19 cellular contexts compared by ENCODE assay signal in genomic region chr19:1871140-1871597, GRCh38. TPM values are rescaled to one million over a fixed set of nuclear protein-coding genes. Genes with fewer than 3 reads are reported as not detected.
DNase-seq lines count a peak whose midpoint lies in the region; ATAC-seq, FAIRE-seq and TF ChIP-seq lines count a peak whose summit lies in the region.
"Had no signal": no experiment of that assay in that cellular context is flagged by ENCODE, and none has a peak within 500 bp of the region (broad histone marks: within the 10 kb centered on the region; RNA-seq: fewer than 3 reads in every experiment).

No MANE protein-coding gene starts in this region.

- H2AFZ ChIP-seq in K562 (ENCODE audit: low read depth, low read length) = no peak overlapping the region
- H2AFZ ChIP-seq: GM23248 had no signal

- no peaks in the 10 kb centered on the region for H3K9me1 ChIP-seq in K562 (ENCODE audit: control insufficient read depth, insufficient read depth, low read length)

- CTCF ChIA-PET in K562 (lab: Yijun Ruan, JAX; ENCODE audit: low intra/inter-chr PET ratio) = no interaction called here

- H3K27ac ChIP-seq in K562 (ENCODE audit: extremely low read depth, low read depth, low read length) = 0 out of 3 replicates have a peak overlapping the region, but pooled peaks have one; percentile 32
- H3K27ac ChIP-seq in right lobe of liver = peak overlapping the region; percentile 48 to 92 (median 90)
- H3K27ac ChIP-seq: GM23248, SJCRH30 had no signal

- no peak for DNase-seq in activated T-cell treated with anti-CD3 and anti-CD28 coated beads, Interleukin-2, amount 50 U/mL, for 24 hours
- DNase-seq in activated T-cell treated with anti-CD3 and anti-CD28 coated beads for 4 hours (no peak), K562 (ENCODE audit: extremely low read depth in 1 of 4, low spot score in 3 of 4) (peak in 1 of 4 experiments; percentile 60), right lobe of liver (peak; percentile 86 to 98 (median 93)), NCI-H2171 treated with DMSO at 0.1 percent for 48 hours (lab: John Stamatoyannopoulos, UW) (no peak), SIG-M5 treated with dmso at 0.1 percent for 504 hours (lab: John Stamatoyannopoulos, UW; ENCODE audit: unreplicated experiment) (no peak)
- DNase-seq: CD8-positive, alpha-beta memory T cell; GDM1; GM23248; NCI-H1105 treated with DMSO at 0.1 percent for 48 hours; NCI-H187 treated with DMSO at 0.1 percent for 48 hours; NCI-H446; NCI-H69; OCI-M1; SJCRH30 had no signal

- no peak overlapping the region for H3K4me3 Mint-ChIP-seq in activated T-cell treated with anti-CD3 and anti-CD28 coated beads, Interleukin-2, amount 50 U/mL, for 24 hours

- H3K9me3 ChIP-seq in K562 (replicated peaks; ENCODE audit: control insufficient read depth, insufficient read depth, low read depth, low read length) (no peaks in the 10 kb centered on the region), right lobe of liver (no peaks in the 10 kb centered on the region)
- H3K9me3 ChIP-seq: SJCRH30 had no signal

- H3K4me3 ChIP-seq in K562 (no peak overlapping the region), right lobe of liver (peak overlapping the region in 2 of 3 donors; percentile 21 to 31)
- H3K4me3 ChIP-seq: GM12878, GM23248, SJCRH30 had no signal

- peak overlapping the region in 1 of 2 experiments; percentile 84; a peak in 2 of 4 replicates for H3K9ac ChIP-seq in K562 (ENCODE audit: insufficient read depth in 1 of 2, low read depth in 2 of 2, low read length in 2 of 2)
- H3K9ac ChIP-seq: GM23248 had no signal

- H3K4me2 ChIP-seq in K562 (ENCODE audit: insufficient read depth, low read length) = peak overlapping the region; percentile 57; the same call in 1 of the 2 replicates

- no peak for FAIRE-seq in K562 (lab: Jason Lieb, UNC)
- FAIRE-seq: GM12878 had no signal

- peaks cover 48% of the 10 kb centered on the region for H3K4me1 Mint-ChIP-seq in activated T-cell treated with anti-CD3 and anti-CD28 coated beads, Interleukin-2, amount 50 U/mL, for 24 hours (ENCODE audit: low read depth)

- TF ChIP-seq CTCF in K562 (IDR thresholded peaks at IDR 0.05 in 2 of 3, conservative IDR thresholded peaks at IDR 0.05 in 1 of 3; ENCODE audit: insufficient read depth in 2 of 3, low read depth in 1 of 3, low read length in 3 of 3) = peak in 2 of 3 experiments; percentile 49 to 54; a peak in 4 of 6 replicates
- TF ChIP-seq CTCF in right lobe of liver (IDR thresholded peaks at IDR 0.05) = peak in 3 of 4 donors; percentile 15 to 37 (median 32)

- POLR2A ChIA-PET in K562 (lab: Yijun Ruan, JAX) = interaction anchor here (0.8 to 1.1 kb wide), 2 partner anchors 10 to 27 kb away, joined by 3 to 4 read pairs; no protein-coding TSS in a partner anchor

- no peaks in the 10 kb centered on the region for H3K27me3 Mint-ChIP-seq in activated T-cell treated with anti-CD3 and anti-CD28 coated beads, Interleukin-2, amount 50 U/mL, for 24 hours

- no peak for ATAC-seq in K562
- peak; percentile 64 to 81 (median 76) for ATAC-seq in right lobe of liver
- ATAC-seq in HG02763 (IDR thresholded peaks at IDR 0.05; ENCODE audit: unreplicated experiment) = no peak
- no peak for ATAC-seq in GM18873 (IDR thresholded peaks at IDR 0.05; ENCODE audit: low FRiP score, unreplicated experiment)
- ATAC-seq: GM12878, HCT116 had no signal

- intact Hi-C loops in K562 (cut with micrococcal nuclease) = no loop called here
- intact Hi-C loops in right lobe of liver (cut with DNase I) = no loop called here

- no TSS peak for BruUV-seq in K562 (replicated peaks; lab: Mats Ljungman, UMichigan)

- H3K27me3 ChIP-seq in K562 (ENCODE audit: control insufficient read depth in 2 of 2, insufficient read depth in 2 of 2, low read length in 2 of 2) (no peaks in the 10 kb centered on the region), right lobe of liver (no peaks in the 10 kb centered on the region)
- H3K27me3 ChIP-seq: SJCRH30 had no signal

- 46% methylated on average over 15 of the region's 15 CpGs for WGBS in K562 (ENCODE audit: insufficient coverage, low coverage, missing lambda C conversion rate)
- 23% methylated on average over 3 of the region's 15 CpGs for WGBS in right lobe of liver (ENCODE audit: insufficient coverage, low coverage, low lambda C conversion rate, missing lambda C conversion rate)

- TF ChIP-seq EP300 in K562 (IDR thresholded peaks at IDR 0.05; ENCODE audit: low read length) = no peak

- H3K9me3 Mint-ChIP-seq in activated T-cell treated with anti-CD3 and anti-CD28 coated beads, Interleukin-2, amount 50 U/mL, for 24 hours = no peaks in the 10 kb centered on the region
- H3K9me3 Mint-ChIP-seq: CD8-positive, alpha-beta memory T cell had no signal

- TF ChIP-seq POLR2A in K562 (conservative IDR thresholded peaks at IDR 0.05) (no peak), right lobe of liver (IDR thresholded peaks at IDR 0.05) (no peak)

- H3K4me1 ChIP-seq in K562 (replicated peaks in 1 of 2; ENCODE audit: control insufficient read depth in 2 of 2, insufficient read depth in 2 of 2, low read length in 2 of 2) (peaks cover 49 to 69% of the 10 kb centered on the region in 2 experiments), right lobe of liver (peaks cover 0 to 65% (median 25%) of the 10 kb centered on the region in 4 donors)

- peaks cover 5% of the 10 kb centered on the region; the same call in 1 of the 2 replicates for H4K20me1 ChIP-seq in K562 (replicated peaks; ENCODE audit: control insufficient read depth, insufficient read depth, low read length)

- peaks cover 37% of the 10 kb centered on the region; the same call in 2 of the 3 replicates for H3K36me3 ChIP-seq in K562 (ENCODE audit: control insufficient read depth, insufficient read depth, low read length)
- no peaks in the 10 kb centered on the region for H3K36me3 ChIP-seq in right lobe of liver

- in situ Hi-C loops in K562 (cut with MboI) = no loop called here

- TF ChIP-seq RAD21 in K562 (CRISPR knock-in tag; conservative IDR thresholded peaks at IDR 0.05 in 1 of 2, IDR thresholded peaks at IDR 0.05 in 1 of 2) = peak in 1 of 2 experiments; percentile 23; a peak in 1 of 4 replicates

- peak overlapping the region; percentile 44 for H3K27ac Mint-ChIP-seq in activated T-cell treated with anti-CD3 and anti-CD28 coated beads, Interleukin-2, amount 50 U/mL, for 24 hours

- peaks cover 70% of the 10 kb centered on the region for H3K79me2 ChIP-seq in K562 (ENCODE audit: control insufficient read depth, insufficient read depth, low read length)

- peaks cover 78% of the 10 kb centered on the region for H3K36me3 Mint-ChIP-seq in activated T-cell treated with anti-CD3 and anti-CD28 coated beads, Interleukin-2, amount 50 U/mL, for 24 hours (ENCODE audit: low read depth)

RNA-seq across cellular contexts. Expression of gene KLF16, which starts 7.8 kb away (rescaled TPM):
- total RNA-seq in K562 (2011; cell fraction: chromatin; rRNA removed; ENCODE audit: low replicate concordance) = 5.8 and 14.0 TPM in 2 replicates
- 11.7 and 16.7 TPM in 2 replicates for total RNA-seq in K562 (2011; cell fraction: nucleolus; rRNA removed)
- total RNA-seq in K562 (2011; cell fraction: nucleoplasm; rRNA removed) = 6.4 and 7.5 TPM in 2 replicates
- total RNA-seq in K562 (2014; rRNA removed) (15.5 and 22.0 TPM in 2 replicates), K562 (2014; rRNA removed; fragmentation: Illumina TruSeq; extraction: Trizol) (3.4 and 3.8 TPM in 2 replicates), K562 (2015; rRNA removed; fragmentation: Illumina TruSeq; extraction: Trizol) (7.9 and 9.4 TPM in 2 replicates), K562 (2021) (59.1 and 60.4 TPM in 2 replicates), right lobe of liver (10 to 100 TPM in 5 of 6 experiments, 1 to 10 TPM in 1; 9.9 to 23.6 (median 10.8) TPM)
- polyA plus RNA-seq in K562 (2011; rRNA removed) (3.7 and 4.8 TPM in 2 replicates), K562 (2014; fragmentation: Illumina TruSeq; extraction: Trizol) (6.8 and 13.1 TPM in 2 replicates), K562 (2014; fragmentation: Nextera tagmentation; extraction: Ambion mirVana) (under 1 TPM; 0.04 to 0.10 TPM), K562 (2014; rRNA removed) (15.4 and 27.5 TPM in 2 replicates)
- 7.1 and 44.8 TPM in 2 replicates for polyA plus RNA-seq in K562 (2011; cell fraction: cytosol; rRNA removed)
- 14.2 and 29.1 TPM in 2 replicates for polyA plus RNA-seq in K562 (2011; cell fraction: nucleus; rRNA removed)
- polyA plus RNA-seq in K562 (2012) = 20.8 and 23.7 TPM in 2 replicates
- 1.0 and 1.3 TPM in 2 replicates for polyA minus RNA-seq in K562 (2011; rRNA and poly(A)+ RNA removed)
- 15.0 and 25.4 TPM in 2 replicates for polyA minus RNA-seq in K562 (2011; cell fraction: cytosol; rRNA and poly(A)+ RNA removed)
- polyA minus RNA-seq in K562 (2011; cell fraction: nucleus; rRNA and poly(A)+ RNA removed) = 5.8 and 6.6 TPM in 2 replicates

RNA-seq across cellular contexts. Expression of gene ABHD17A, which starts 14.1 kb away (rescaled TPM):
- 29.4 and 87.9 TPM in 2 replicates for total RNA-seq in K562 (2011; cell fraction: chromatin; rRNA removed; ENCODE audit: low replicate concordance)
- total RNA-seq in K562 (2011; cell fraction: nucleolus; rRNA removed) = 61.7 and 67.8 TPM in 2 replicates
- 40.1 and 45.4 TPM in 2 replicates for total RNA-seq in K562 (2011; cell fraction: nucleoplasm; rRNA removed)
- total RNA-seq in K562 (2014; rRNA removed) = 135 and 157 TPM in 2 replicates
- total RNA-seq in K562 (2014; rRNA removed; fragmentation: Illumina TruSeq; extraction: Trizol) = 0.93 and 1.5 TPM in 2 replicates
- 18.9 and 26.5 TPM in 2 replicates for total RNA-seq in K562 (2015; rRNA removed; fragmentation: Illumina TruSeq; extraction: Trizol)
- 84.2 and 87.7 TPM in 2 replicates for total RNA-seq in K562 (2021)
- polyA plus RNA-seq in K562 (2011; rRNA removed) = 24.6 and 45.3 TPM in 2 replicates
- 54.2 and 174 TPM in 2 replicates for polyA plus RNA-seq in K562 (2011; cell fraction: cytosol; rRNA removed)
- 117 and 184 TPM in 2 replicates for polyA plus RNA-seq in K562 (2011; cell fraction: nucleus; rRNA removed)
- polyA plus RNA-seq in K562 (2012) = 47.5 and 74.5 TPM in 2 replicates
- polyA plus RNA-seq in K562 (2014; fragmentation: Illumina TruSeq; extraction: Trizol) = 3.6 and 16.9 TPM in 2 replicates
- under 1 TPM in 1 of 2 experiments, not detected in 1; 0.04 TPM for polyA plus RNA-seq in K562 (2014; fragmentation: Nextera tagmentation; extraction: Ambion mirVana)
- polyA plus RNA-seq in K562 (2014; rRNA removed) = 95.1 and 99.0 TPM in 2 replicates
- polyA minus RNA-seq in K562 (2011; rRNA and poly(A)+ RNA removed) = 6.9 and 11.0 TPM in 2 replicates
- 26.1 and 39.4 TPM in 2 replicates for polyA minus RNA-seq in K562 (2011; cell fraction: cytosol; rRNA and poly(A)+ RNA removed)
- polyA minus RNA-seq in K562 (2011; cell fraction: nucleus; rRNA and poly(A)+ RNA removed) = 15.3 and 15.8 TPM in 2 replicates
- total RNA-seq in right lobe of liver = 10 to 100 TPM; 20.4 to 49.5 (median 23.5) TPM

RNA-seq across cellular contexts. Expression of gene REXO1, which starts 22.9 kb away (rescaled TPM):
- 46.7 and 163 TPM in 2 replicates for total RNA-seq in K562 (2011; cell fraction: chromatin; rRNA removed; ENCODE audit: low replicate concordance)
- total RNA-seq in K562 (2011; cell fraction: nucleolus; rRNA removed) = 112 and 114 TPM in 2 replicates
- total RNA-seq in K562 (2011; cell fraction: nucleoplasm; rRNA removed) = 55.0 and 57.6 TPM in 2 replicates
- 15.8 and 21.9 TPM in 2 replicates for total RNA-seq in K562 (2014; rRNA removed)
- 3.5 and 4.5 TPM in 2 replicates for total RNA-seq in K562 (2014; rRNA removed; fragmentation: Illumina TruSeq; extraction: Trizol)
- 15.8 and 20.8 TPM in 2 replicates for total RNA-seq in K562 (2015; rRNA removed; fragmentation: Illumina TruSeq; extraction: Trizol)
- 52.4 and 63.3 TPM in 2 replicates for total RNA-seq in K562 (2021)
- polyA plus RNA-seq in K562 (2011; rRNA removed) = 14.6 and 21.5 TPM in 2 replicates
- 17.4 and 27.3 TPM in 2 replicates for polyA plus RNA-seq in K562 (2011; cell fraction: cytosol; rRNA removed)
- polyA plus RNA-seq in K562 (2011; cell fraction: nucleus; rRNA removed) = 56.5 and 100 TPM in 2 replicates
- polyA plus RNA-seq in K562 (2012) = 37.1 and 39.8 TPM in 2 replicates
- polyA plus RNA-seq in K562 (2014; fragmentation: Illumina TruSeq; extraction: Trizol) = 16.7 and 40.7 TPM in 2 replicates
- polyA plus RNA-seq in K562 (2014; fragmentation: Nextera tagmentation; extraction: Ambion mirVana) = under 1 TPM; 0.04 to 0.29 TPM
- polyA plus RNA-seq in K562 (2014; rRNA removed) = 31.0 and 50.1 TPM in 2 replicates
- polyA minus RNA-seq in K562 (2011; rRNA and poly(A)+ RNA removed) = 7.4 and 11.2 TPM in 2 replicates
- polyA minus RNA-seq in K562 (2011; cell fraction: cytosol; rRNA and poly(A)+ RNA removed) = 23.8 and 34.7 TPM in 2 replicates
- polyA minus RNA-seq in K562 (2011; cell fraction: nucleus; rRNA and poly(A)+ RNA removed) = 19.5 and 21.3 TPM in 2 replicates
- 10 to 100 TPM in 4 of 6 experiments, 1 to 10 TPM in 2; 8.0 to 17.7 (median 12.6) TPM for total RNA-seq in right lobe of liver

RNA-seq across cellular contexts. Expression of gene ADAT3, which starts 34.0 kb away (rescaled TPM):
- total RNA-seq in K562 (2011; cell fraction: chromatin; rRNA removed; ENCODE audit: low replicate concordance) = 6.3 and 20.5 TPM in 2 replicates
- 18.0 and 18.5 TPM in 2 replicates for total RNA-seq in K562 (2011; cell fraction: nucleolus; rRNA removed)
- 5.6 and 6.9 TPM in 2 replicates for total RNA-seq in K562 (2011; cell fraction: nucleoplasm; rRNA removed)
- 7.8 and 10.4 TPM in 2 replicates for total RNA-seq in K562 (2014; rRNA removed)
- total RNA-seq in K562 (2014; rRNA removed; fragmentation: Illumina TruSeq; extraction: Trizol) = not detected in 2 replicates
- total RNA-seq in K562 (2015; rRNA removed; fragmentation: Illumina TruSeq; extraction: Trizol) = 0.72 and 1.7 TPM in 2 replicates
- 15.1 and 15.6 TPM in 2 replicates for total RNA-seq in K562 (2021)
- 0.67 and 1.1 TPM in 2 replicates for polyA plus RNA-seq in K562 (2011; rRNA removed)
- 1.1 and 11.4 TPM in 2 replicates for polyA plus RNA-seq in K562 (2011; cell fraction: cytosol; rRNA removed)
- polyA plus RNA-seq in K562 (2011; cell fraction: nucleus; rRNA removed) = 3.3 and 11.9 TPM in 2 replicates
- polyA plus RNA-seq in K562 (2012) = 6.8 and 6.9 TPM in 2 replicates
- 0.68 TPM in 1 of 2 replicates, not detected in the other for polyA plus RNA-seq in K562 (2014; fragmentation: Illumina TruSeq; extraction: Trizol)
- polyA plus RNA-seq in K562 (2014; fragmentation: Nextera tagmentation; extraction: Ambion mirVana) = not detected
- polyA plus RNA-seq in K562 (2014; rRNA removed) = 9.2 and 10.2 TPM in 2 replicates
- polyA minus RNA-seq in K562 (2011; rRNA and poly(A)+ RNA removed) = 0.18 and 0.21 TPM in 2 replicates
- 4.5 and 5.4 TPM in 2 replicates for polyA minus RNA-seq in K562 (2011; cell fraction: cytosol; rRNA and poly(A)+ RNA removed)
- polyA minus RNA-seq in K562 (2011; cell fraction: nucleus; rRNA and poly(A)+ RNA removed) = 2.1 and 3.4 TPM in 2 replicates
- 1 to 10 TPM; 1.8 to 5.3 (median 2.7) TPM for total RNA-seq in right lobe of liver

RNA-seq across cellular contexts. Expression of gene SCAMP4, which starts 34.0 kb away (rescaled TPM):
- total RNA-seq in K562 (2011; cell fraction: chromatin; rRNA removed; ENCODE audit: low replicate concordance) = 53.4 and 162 TPM in 2 replicates
- 113 and 133 TPM in 2 replicates for total RNA-seq in K562 (2011; cell fraction: nucleolus; rRNA removed)
- total RNA-seq in K562 (2011; cell fraction: nucleoplasm; rRNA removed) = 92.1 and 94.1 TPM in 2 replicates
- total RNA-seq in K562 (2014; rRNA removed) = 20.9 and 26.4 TPM in 2 replicates
- total RNA-seq in K562 (2014; rRNA removed; fragmentation: Illumina TruSeq; extraction: Trizol) = 4.1 and 5.6 TPM in 2 replicates
- total RNA-seq in K562 (2015; rRNA removed; fragmentation: Illumina TruSeq; extraction: Trizol) = 12.8 and 13.2 TPM in 2 replicates
- 40.3 and 45.9 TPM in 2 replicates for total RNA-seq in K562 (2021)
- polyA plus RNA-seq in K562 (2011; rRNA removed) = 6.7 and 8.9 TPM in 2 replicates
- polyA plus RNA-seq in K562 (2011; cell fraction: cytosol; rRNA removed) = 8.3 and 13.1 TPM in 2 replicates
- 20.3 and 35.7 TPM in 2 replicates for polyA plus RNA-seq in K562 (2011; cell fraction: nucleus; rRNA removed)
- polyA plus RNA-seq in K562 (2012) = 26.7 and 53.0 TPM in 2 replicates
- 15.2 and 26.1 TPM in 2 replicates for polyA plus RNA-seq in K562 (2014; fragmentation: Illumina TruSeq; extraction: Trizol)
- polyA plus RNA-seq in K562 (2014; fragmentation: Nextera tagmentation; extraction: Ambion mirVana) = under 1 TPM; 0.81 to 0.89 TPM
- 17.1 and 19.3 TPM in 2 replicates for polyA plus RNA-seq in K562 (2014; rRNA removed)
- 3.4 and 5.9 TPM in 2 replicates for polyA minus RNA-seq in K562 (2011; rRNA and poly(A)+ RNA removed)
- 13.0 and 23.2 TPM in 2 replicates for polyA minus RNA-seq in K562 (2011; cell fraction: cytosol; rRNA and poly(A)+ RNA removed)
- polyA minus RNA-seq in K562 (2011; cell fraction: nucleus; rRNA and poly(A)+ RNA removed) = 12.0 and 13.3 TPM in 2 replicates
- total RNA-seq in right lobe of liver = 10 to 100 TPM; 22.1 to 60.6 (median 24.4) TPM

Comparison
In these comparisons a context has a peak if more than half of its experiments do, and no peak if none do; other contexts are left out.
1. DNase-seq: peak in right lobe of liver (3 of 3); none in activated T-cell treated with anti-CD3 and anti-CD28 coated beads, Interleukin-2, amount 50 U/mL, for 24 hours (single experiment), activated T-cell treated with anti-CD3 and anti-CD28 coated beads for 4 hours (single experiment), NCI-H2171 treated with DMSO at 0.1 percent for 48 hours (single experiment) and SIG-M5 treated with dmso at 0.1 percent for 504 hours (single experiment).
2. ATAC-seq: peak in right lobe of liver (4 of 4); none in K562 (single experiment), HG02763 (single experiment) and GM18873 (single experiment).